In genomic region chr13:49649244-49649962, GRCh38 we compare ENCODE assay signal across 10 cellular contexts. TPM values are rescaled to one million over a fixed set of nuclear protein-coding genes. Genes with fewer than 3 reads are reported as not detected.
DNase-seq lines count a peak whose midpoint lies in the region; ATAC-seq and TF ChIP-seq lines count a peak whose summit lies in the region.
"Had no signal": no experiment of that assay in that cellular context is flagged by ENCODE, and none has a peak within 500 bp of the region (broad histone marks: within the 10 kb centered on the region; RNA-seq: fewer than 3 reads in every experiment).

No MANE protein-coding gene starts in this region.

- H4K20me1 ChIP-seq in DND-41 (ENCODE audit: insufficient read depth, low read length): no peaks in the 10 kb centered on the region
- H4K20me1 ChIP-seq in neural cell (ENCODE audit: insufficient read depth): no peaks in the 10 kb centered on the region

- no peak overlapping the region for H3K27ac ChIP-seq in DND-41 (ENCODE audit: low read length)
- no peak overlapping the region for H3K27ac ChIP-seq in neural cell (ENCODE audit: low read length)

- H3K9ac ChIP-seq in DND-41 (ENCODE audit: low read depth, low read length): no peak overlapping the region
- H3K9ac ChIP-seq in neural cell (ENCODE audit: low read length): no peak overlapping the region

- H2AFZ ChIP-seq in DND-41 (ENCODE audit: low read depth, low read length): no peak overlapping the region
- H2AFZ ChIP-seq in neural cell (ENCODE audit: low read depth, low read length): no peak overlapping the region

- peak; percentile 55 for TF ChIP-seq CTCF in DND-41 (IDR thresholded peaks at IDR 0.05; ENCODE audit: borderline replicate concordance, extremely low read depth, low read length, poor library complexity, severe bottlenecking)
- TF ChIP-seq CTCF in epithelial cell of proximal tubule (conservative IDR thresholded peaks at IDR 0.05; ENCODE audit: low read depth, low read length): peak; percentile 52
- peak; percentile 30 for TF ChIP-seq CTCF in neural cell (IDR thresholded peaks at IDR 0.05; ENCODE audit: poor library complexity, severe bottlenecking)

- TF ChIP-seq EP300 in neural cell (conservative IDR thresholded peaks at IDR 0.05; ENCODE audit: poor library complexity, severe bottlenecking): no peak

- H3K4me1 ChIP-seq in DND-41 (ENCODE audit: insufficient read depth, low read length): 0 out of 2 replicates have a peak, but pooled peaks cover 4% of the 10 kb centered on the region

- no peak overlapping the region for H3K4me2 ChIP-seq in DND-41 (ENCODE audit: insufficient read depth, low read length)
- H3K4me2 ChIP-seq in neural cell (ENCODE audit: low read length): no peak overlapping the region

- H3K36me3 ChIP-seq in DND-41 (ENCODE audit: insufficient read depth, low read length) (no peaks in the 10 kb centered on the region), neural cell (ENCODE audit: insufficient read depth, low read length) (no peaks in the 10 kb centered on the region)

- H3K9me2 ChIP-seq in neural cell (ENCODE audit: insufficient read depth, low read length): no peaks in the 10 kb centered on the region

- H3K9me3 ChIP-seq in DND-41 (ENCODE audit: insufficient read depth, low read length, severe bottlenecking) (no peaks in the 10 kb centered on the region), neural cell (ENCODE audit: low read length) (no peaks in the 10 kb centered on the region)

- H3K4me3 ChIP-seq in DND-41 (ENCODE audit: low read depth in 1 of 2, low read length in 2 of 2) (no peak overlapping the region), epithelial cell of proximal tubule (ENCODE audit: low read depth, low read length) (no peak overlapping the region), neural cell (ENCODE audit: low read length) (no peak overlapping the region)

- H3K27me3 ChIP-seq in DND-41 (ENCODE audit: insufficient read depth, low read length, poor library complexity) (no peaks in the 10 kb centered on the region), neural cell (ENCODE audit: insufficient read depth, low read depth, low read length) (no peaks in the 10 kb centered on the region)

- ATAC-seq in DND-41 (ENCODE audit: insufficient read depth, low read depth) (no peak; the same call in 2 of the 3 replicates), GM21526 (IDR thresholded peaks at IDR 0.05; ENCODE audit: low FRiP score, unreplicated experiment) (no peak), HG03439 (IDR thresholded peaks at IDR 0.05; ENCODE audit: unreplicated experiment) (no peak)

- H3F3A ChIP-seq in neural cell (ENCODE audit: insufficient read depth, low read length, poor library complexity, severe bottlenecking): no peaks in the 10 kb centered on the region

- H3K79me2 ChIP-seq in DND-41 (ENCODE audit: insufficient read depth, low read length): no peaks in the 10 kb centered on the region
- H3K79me2 ChIP-seq in neural cell (replicated peaks; ENCODE audit: insufficient read depth, low read length): no peaks in the 10 kb centered on the region

- peak; percentile 23 for TF ChIP-seq RAD21 in neural cell (conservative IDR thresholded peaks at IDR 0.05)

- no peak for DNase-seq in DND-41
- peak; percentile 32 for DNase-seq in NCI-H69 (lab: John Stamatoyannopoulos, UW)
- no peak for DNase-seq in epithelial cell of proximal tubule (ENCODE audit: low read depth)
- DNase-seq in NCI-H1092 treated with DMSO at 0.1 percent for 48 hours (lab: John Stamatoyannopoulos, UW): no peak
- no peak for DNase-seq in NOMO-1 treated with DMSO at 0.1 percent for 48 hours (lab: John Stamatoyannopoulos, UW; ENCODE audit: unreplicated experiment)
- DNase-seq: NCI-H2081, retina had no signal

TF ChIP-seq in neural cell, 6 proteins besides CTCF, POLR2A, EP300 and RAD21:
- TF ChIP-seq SMC3 (conservative IDR thresholded peaks at IDR 0.05; ENCODE audit: poor library complexity) (no peak), MXI1 (conservative IDR thresholded peaks at IDR 0.05; ENCODE audit: poor library complexity, severe bottlenecking) (no peak), POLR2AphosphoS5 (IDR thresholded peaks at IDR 0.05) (no peak), EZH2 (IDR thresholded peaks at IDR 0.05; ENCODE audit: borderline replicate concordance, insufficient read depth, low read length, poor library complexity, severe bottlenecking) (no peak), TAF1 (IDR thresholded peaks at IDR 0.05; ENCODE audit: low read depth) (no peak), REST (IDR thresholded peaks at IDR 0.05; ENCODE audit: borderline replicate concordance) (no peak)

RNA-seq across cellular contexts. Expression of gene ARL11, which starts 21.1 kb away (rescaled TPM):
- 0.06 and 0.07 TPM in 2 replicates for total RNA-seq in epithelial cell of proximal tubule
- not detected in 2 replicates for polyA plus RNA-seq in neural cell
- polyA minus RNA-seq in neural cell: not detected in 2 replicates

RNA-seq across cellular contexts. Expression of gene EBPL, which starts 41.9 kb away (rescaled TPM):
- 78.0 and 95.1 TPM in 2 replicates for total RNA-seq in epithelial cell of proximal tubule
- polyA plus RNA-seq in neural cell: 38.2 and 41.2 TPM in 2 replicates
- 12.7 and 16.2 TPM in 2 replicates for polyA minus RNA-seq in neural cell
